1 cellular context compared by ENCODE assay signal in genomic region chr19:41887711-41888382, GRCh38.
TF ChIP-seq lines count a peak whose summit lies in the region.

No MANE protein-coding gene starts in this region.

TF ChIP-seq in HepG2, 621 proteins besides CTCF, POLR2A, EP300 and RAD21 (continued from another document and continues in another):
- TF ChIP-seq ZFP82 (CRISPR knock-in tag; IDR thresholded peaks at IDR 0.05; ENCODE audit: borderline replicate concordance) (no peak), SIN3B (IDR thresholded peaks at IDR 0.05; ENCODE audit: low read length) (no peak), ZNF891 (CRISPR knock-in tag; IDR thresholded peaks at IDR 0.05) (no peak; the same call in 1 of the 2 replicates), SAFB2 (CRISPR knock-in tag; IDR thresholded peaks at IDR 0.05; ENCODE audit: borderline replicate concordance, low read depth) (0 out of 2 replicates have a peak, but pooled peaks have one; percentile 34), ZNF343 (CRISPR knock-in tag; IDR thresholded peaks at IDR 0.05) (peak; percentile 75; the same call in 1 of the 2 replicates), RBAK (CRISPR knock-in tag; IDR thresholded peaks at IDR 0.05) (no peak), HNRNPLL (IDR thresholded peaks at IDR 0.05; ENCODE audit: low read depth, low read length, poor library complexity, severe bottlenecking) (peak; percentile 42), HNRNPH1 (optimal IDR thresholded peaks at IDR 0.05; ENCODE audit: low read depth, low read length) (no peak), MIER3 (CRISPR knock-in tag; IDR thresholded peaks at IDR 0.05; ENCODE audit: borderline replicate concordance) (peak; percentile 72; the same call in 1 of the 2 replicates), ZNF687 (CRISPR knock-in tag; IDR thresholded peaks at IDR 0.05) (peak; percentile 88), GPN1 (CRISPR knock-in tag; IDR thresholded peaks at IDR 0.05; ENCODE audit: borderline replicate concordance) (no peak), ZNF263 (CRISPR knock-in tag; IDR thresholded peaks at IDR 0.05) (peak; percentile 21; the same call in 1 of the 2 replicates), SIN3A (IDR thresholded peaks at IDR 0.05; ENCODE audit: borderline replicate concordance, low read depth, low read length) (0 out of 2 replicates have a peak, but pooled peaks have one; percentile 52), ZZZ3 (CRISPR knock-in tag; IDR thresholded peaks at IDR 0.05; ENCODE audit: borderline replicate concordance) (no peak), SRSF9 (IDR thresholded peaks at IDR 0.05; ENCODE audit: borderline replicate concordance, insufficient read depth, low read depth, low read length, poor library complexity, severe bottlenecking) (no peak), NCOA2 (CRISPR knock-in tag; IDR thresholded peaks at IDR 0.05) (peak; percentile 84), RCOR2 (CRISPR knock-in tag; IDR thresholded peaks at IDR 0.05) (peak; percentile 70; the same call in 1 of the 2 replicates), SMAD1 (CRISPR knock-in tag; IDR thresholded peaks at IDR 0.05; ENCODE audit: borderline replicate concordance, low read depth) (no peak), ZBTB8A (CRISPR knock-in tag; IDR thresholded peaks at IDR 0.05; ENCODE audit: borderline replicate concordance, low read depth) (no peak), ZNF605 (CRISPR knock-in tag; IDR thresholded peaks at IDR 0.05) (peak; percentile 78), KLF6 (CRISPR knock-in tag; IDR thresholded peaks at IDR 0.05) (no peak), RARA (CRISPR knock-in tag; IDR thresholded peaks at IDR 0.05) (peak; percentile 58), IKZF4 (CRISPR knock-in tag; IDR thresholded peaks at IDR 0.05; ENCODE audit: borderline replicate concordance, low read depth, not compliant biosample characterization) (no peak), SALL2 (CRISPR knock-in tag; IDR thresholded peaks at IDR 0.05) (peak; percentile 58; the same call in 1 of the 2 replicates), PATZ1 (CRISPR knock-in tag; IDR thresholded peaks at IDR 0.05) (peak; percentile 97), ETV6 (CRISPR knock-in tag; conservative IDR thresholded peaks at IDR 0.05) (0 out of 2 replicates have a peak, but pooled peaks have one; percentile 77), SKI (IDR thresholded peaks at IDR 0.05; ENCODE audit: partially characterized antibody) (peak; percentile 55), YEATS4 (CRISPR knock-in tag; IDR thresholded peaks at IDR 0.05; ENCODE audit: borderline replicate concordance) (no peak; the same call in 1 of the 2 replicates), RBM39 (IDR thresholded peaks at IDR 0.05; ENCODE audit: low read depth, low read length, poor library complexity, severe bottlenecking) (peak; percentile 64)
- TF ChIP-seq, protein P1, sequence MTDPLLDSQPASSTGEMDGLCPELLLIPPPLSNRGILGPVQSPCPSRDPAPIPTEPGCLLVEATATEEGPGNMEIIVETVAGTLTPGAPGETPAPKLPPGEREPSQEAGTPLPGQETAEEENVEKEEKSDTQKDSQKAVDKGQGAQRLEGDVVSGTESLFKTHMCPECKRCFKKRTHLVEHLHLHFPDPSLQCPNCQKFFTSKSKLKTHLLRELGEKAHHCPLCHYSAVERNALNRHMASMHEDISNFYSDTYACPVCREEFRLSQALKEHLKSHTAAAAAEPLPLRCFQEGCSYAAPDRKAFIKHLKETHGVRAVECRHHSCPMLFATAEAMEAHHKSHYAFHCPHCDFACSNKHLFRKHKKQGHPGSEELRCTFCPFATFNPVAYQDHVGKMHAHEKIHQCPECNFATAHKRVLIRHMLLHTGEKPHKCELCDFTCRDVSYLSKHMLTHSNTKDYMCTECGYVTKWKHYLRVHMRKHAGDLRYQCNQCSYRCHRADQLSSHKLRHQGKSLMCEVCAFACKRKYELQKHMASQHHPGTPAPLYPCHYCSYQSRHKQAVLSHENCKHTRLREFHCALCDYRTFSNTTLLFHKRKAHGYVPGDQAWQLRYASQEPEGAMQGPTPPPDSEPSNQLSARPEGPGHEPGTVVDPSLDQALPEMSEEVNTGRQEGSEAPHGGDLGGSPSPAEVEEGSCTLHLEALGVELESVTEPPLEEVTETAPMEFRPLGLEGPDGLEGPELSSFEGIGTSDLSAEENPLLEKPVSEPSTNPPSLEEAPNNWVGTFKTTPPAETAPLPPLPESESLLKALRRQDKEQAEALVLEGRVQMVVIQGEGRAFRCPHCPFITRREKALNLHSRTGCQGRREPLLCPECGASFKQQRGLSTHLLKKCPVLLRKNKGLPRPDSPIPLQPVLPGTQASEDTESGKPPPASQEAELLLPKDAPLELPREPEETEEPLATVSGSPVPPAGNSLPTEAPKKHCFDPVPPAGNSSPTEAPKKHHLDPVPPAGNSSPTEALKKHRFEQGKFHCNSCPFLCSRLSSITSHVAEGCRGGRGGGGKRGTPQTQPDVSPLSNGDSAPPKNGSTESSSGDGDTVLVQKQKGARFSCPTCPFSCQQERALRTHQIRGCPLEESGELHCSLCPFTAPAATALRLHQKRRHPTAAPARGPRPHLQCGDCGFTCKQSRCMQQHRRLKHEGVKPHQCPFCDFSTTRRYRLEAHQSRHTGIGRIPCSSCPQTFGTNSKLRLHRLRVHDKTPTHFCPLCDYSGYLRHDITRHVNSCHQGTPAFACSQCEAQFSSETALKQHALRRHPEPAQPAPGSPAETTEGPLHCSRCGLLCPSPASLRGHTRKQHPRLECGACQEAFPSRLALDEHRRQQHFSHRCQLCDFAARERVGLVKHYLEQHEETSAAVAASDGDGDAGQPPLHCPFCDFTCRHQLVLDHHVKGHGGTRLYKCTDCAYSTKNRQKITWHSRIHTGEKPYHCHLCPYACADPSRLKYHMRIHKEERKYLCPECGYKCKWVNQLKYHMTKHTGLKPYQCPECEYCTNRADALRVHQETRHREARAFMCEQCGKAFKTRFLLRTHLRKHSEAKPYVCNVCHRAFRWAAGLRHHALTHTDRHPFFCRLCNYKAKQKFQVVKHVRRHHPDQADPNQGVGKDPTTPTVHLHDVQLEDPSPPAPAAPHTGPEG (CRISPR knock-in tag; IDR thresholded peaks at IDR 0.05), result no peak
- TF ChIP-seq, protein P2, sequence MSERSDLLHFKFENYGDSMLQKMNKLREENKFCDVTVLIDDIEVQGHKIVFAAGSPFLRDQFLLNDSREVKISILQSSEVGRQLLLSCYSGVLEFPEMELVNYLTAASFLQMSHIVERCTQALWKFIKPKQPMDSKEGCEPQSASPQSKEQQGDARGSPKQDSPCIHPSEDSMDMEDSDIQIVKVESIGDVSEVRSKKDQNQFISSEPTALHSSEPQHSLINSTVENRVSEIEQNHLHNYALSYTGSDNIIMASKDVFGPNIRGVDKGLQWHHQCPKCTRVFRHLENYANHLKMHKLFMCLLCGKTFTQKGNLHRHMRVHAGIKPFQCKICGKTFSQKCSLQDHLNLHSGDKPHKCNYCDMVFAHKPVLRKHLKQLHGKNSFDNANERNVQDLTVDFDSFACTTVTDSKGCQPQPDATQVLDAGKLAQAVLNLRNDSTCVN (CRISPR knock-in tag; IDR thresholded peaks at IDR 0.05; ENCODE audit: borderline replicate concordance), result no peak
- TF ChIP-seq, protein P3, sequence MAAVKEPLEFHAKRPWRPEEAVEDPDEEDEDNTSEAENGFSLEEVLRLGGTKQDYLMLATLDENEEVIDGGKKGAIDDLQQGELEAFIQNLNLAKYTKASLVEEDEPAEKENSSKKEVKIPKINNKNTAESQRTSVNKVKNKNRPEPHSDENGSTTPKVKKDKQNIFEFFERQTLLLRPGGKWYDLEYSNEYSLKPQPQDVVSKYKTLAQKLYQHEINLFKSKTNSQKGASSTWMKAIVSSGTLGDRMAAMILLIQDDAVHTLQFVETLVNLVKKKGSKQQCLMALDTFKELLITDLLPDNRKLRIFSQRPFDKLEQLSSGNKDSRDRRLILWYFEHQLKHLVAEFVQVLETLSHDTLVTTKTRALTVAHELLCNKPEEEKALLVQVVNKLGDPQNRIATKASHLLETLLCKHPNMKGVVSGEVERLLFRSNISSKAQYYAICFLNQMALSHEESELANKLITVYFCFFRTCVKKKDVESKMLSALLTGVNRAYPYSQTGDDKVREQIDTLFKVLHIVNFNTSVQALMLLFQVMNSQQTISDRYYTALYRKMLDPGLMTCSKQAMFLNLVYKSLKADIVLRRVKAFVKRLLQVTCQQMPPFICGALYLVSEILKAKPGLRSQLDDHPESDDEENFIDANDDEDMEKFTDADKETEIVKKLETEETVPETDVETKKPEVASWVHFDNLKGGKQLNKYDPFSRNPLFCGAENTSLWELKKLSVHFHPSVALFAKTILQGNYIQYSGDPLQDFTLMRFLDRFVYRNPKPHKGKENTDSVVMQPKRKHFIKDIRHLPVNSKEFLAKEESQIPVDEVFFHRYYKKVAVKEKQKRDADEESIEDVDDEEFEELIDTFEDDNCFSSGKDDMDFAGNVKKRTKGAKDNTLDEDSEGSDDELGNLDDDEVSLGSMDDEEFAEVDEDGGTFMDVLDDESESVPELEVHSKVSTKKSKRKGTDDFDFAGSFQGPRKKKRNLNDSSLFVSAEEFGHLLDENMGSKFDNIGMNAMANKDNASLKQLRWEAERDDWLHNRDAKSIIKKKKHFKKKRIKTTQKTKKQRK (IDR thresholded peaks at IDR 0.05; ENCODE audit: low read length), result no peak
- TF ChIP-seq, protein P4, sequence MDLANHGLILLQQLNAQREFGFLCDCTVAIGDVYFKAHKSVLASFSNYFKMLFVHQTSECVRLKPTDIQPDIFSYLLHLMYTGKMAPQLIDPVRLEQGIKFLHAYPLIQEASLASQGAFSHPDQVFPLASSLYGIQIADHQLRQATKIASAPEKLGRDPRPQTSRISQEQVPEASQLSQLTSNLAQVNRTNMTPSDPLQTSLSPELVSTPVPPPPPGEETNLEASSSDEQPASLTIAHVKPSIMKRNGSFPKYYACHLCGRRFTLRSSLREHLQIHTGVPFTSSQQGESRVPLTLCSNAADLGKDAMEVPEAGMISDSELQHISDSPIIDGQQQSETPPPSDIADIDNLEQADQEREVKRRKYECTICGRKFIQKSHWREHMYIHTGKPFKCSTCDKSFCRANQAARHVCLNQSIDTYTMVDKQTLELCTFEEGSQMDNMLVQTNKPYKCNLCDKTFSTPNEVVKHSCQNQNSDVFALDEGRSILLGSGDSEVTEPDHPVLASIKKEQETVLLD (CRISPR knock-in tag; IDR thresholded peaks at IDR 0.05; ENCODE audit: low read depth), result peak; percentile 51; the same call in 1 of the 2 replicates
- TF ChIP-seq, protein P5, sequence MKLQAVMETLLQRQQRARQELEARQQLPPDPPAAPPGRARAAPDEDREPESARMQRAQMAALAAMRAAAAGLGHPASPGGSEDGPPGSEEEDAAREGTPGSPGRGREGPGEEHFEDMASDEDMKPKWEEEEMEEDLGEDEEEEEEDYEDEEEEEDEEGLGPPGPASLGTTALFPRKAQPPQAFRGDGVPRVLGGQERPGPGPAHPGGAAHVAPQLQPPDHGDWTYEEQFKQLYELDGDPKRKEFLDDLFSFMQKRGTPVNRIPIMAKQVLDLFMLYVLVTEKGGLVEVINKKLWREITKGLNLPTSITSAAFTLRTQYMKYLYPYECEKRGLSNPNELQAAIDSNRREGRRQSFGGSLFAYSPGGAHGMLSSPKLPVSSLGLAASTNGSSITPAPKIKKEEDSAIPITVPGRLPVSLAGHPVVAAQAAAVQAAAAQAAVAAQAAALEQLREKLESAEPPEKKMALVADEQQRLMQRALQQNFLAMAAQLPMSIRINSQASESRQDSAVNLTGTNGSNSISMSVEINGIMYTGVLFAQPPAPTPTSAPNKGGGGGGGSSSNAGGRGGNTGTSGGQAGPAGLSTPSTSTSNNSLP (IDR thresholded peaks at IDR 0.05; ENCODE audit: low read depth, low read length), result no peak
- TF ChIP-seq, protein P6, sequence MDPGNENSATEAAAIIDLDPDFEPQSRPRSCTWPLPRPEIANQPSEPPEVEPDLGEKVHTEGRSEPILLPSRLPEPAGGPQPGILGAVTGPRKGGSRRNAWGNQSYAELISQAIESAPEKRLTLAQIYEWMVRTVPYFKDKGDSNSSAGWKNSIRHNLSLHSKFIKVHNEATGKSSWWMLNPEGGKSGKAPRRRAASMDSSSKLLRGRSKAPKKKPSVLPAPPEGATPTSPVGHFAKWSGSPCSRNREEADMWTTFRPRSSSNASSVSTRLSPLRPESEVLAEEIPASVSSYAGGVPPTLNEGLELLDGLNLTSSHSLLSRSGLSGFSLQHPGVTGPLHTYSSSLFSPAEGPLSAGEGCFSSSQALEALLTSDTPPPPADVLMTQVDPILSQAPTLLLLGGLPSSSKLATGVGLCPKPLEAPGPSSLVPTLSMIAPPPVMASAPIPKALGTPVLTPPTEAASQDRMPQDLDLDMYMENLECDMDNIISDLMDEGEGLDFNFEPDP (CRISPR knock-in tag; conservative IDR thresholded peaks at IDR 0.05), result no peak
